ENCODE assay signal across 1 cellular context in the genomic region with DNA sequence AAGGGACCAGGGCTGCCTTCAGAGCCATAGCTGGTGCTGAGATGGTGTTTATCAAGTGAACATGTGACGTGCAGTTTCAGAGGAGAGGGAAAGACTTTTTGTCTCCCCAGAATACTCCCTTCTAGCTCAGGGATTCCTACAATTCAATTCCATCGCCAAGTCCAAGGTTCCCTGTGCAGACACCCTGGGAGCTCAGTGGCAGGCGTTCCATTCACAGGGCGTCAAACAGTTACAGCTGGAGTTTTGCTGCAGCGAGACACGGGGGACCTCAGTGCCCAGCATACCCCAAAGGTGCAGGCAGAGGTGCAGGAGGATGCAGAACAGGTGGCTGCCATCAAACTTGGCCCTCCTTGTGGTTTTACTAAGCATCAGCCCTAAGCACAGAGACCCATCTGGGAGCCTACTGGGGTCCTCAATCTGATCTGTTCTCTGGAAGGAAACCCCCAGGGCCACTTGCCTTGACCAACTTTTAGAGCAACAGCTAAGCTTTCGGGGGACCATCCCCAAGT.
TF ChIP-seq lines count a peak whose summit lies in the region.

No MANE protein-coding gene starts in this region.

TF ChIP-seq in HepG2, 621 proteins besides CTCF, POLR2A, EP300 and RAD21:
- no peak for TF ChIP-seq ZFP82 (CRISPR knock-in tag; IDR thresholded peaks at IDR 0.05; ENCODE audit: borderline replicate concordance)
- TF ChIP-seq ZIK1 (CRISPR knock-in tag; IDR thresholded peaks at IDR 0.05; ENCODE audit: borderline replicate concordance, low read depth) = no peak
- no peak for TF ChIP-seq ZFP62 (CRISPR knock-in tag; IDR thresholded peaks at IDR 0.05)
- no peak for TF ChIP-seq PRMT3 (CRISPR knock-in tag; IDR thresholded peaks at IDR 0.05; ENCODE audit: borderline replicate concordance, low read depth)
- no peak for TF ChIP-seq CAMTA2 (CRISPR knock-in tag; IDR thresholded peaks at IDR 0.05; ENCODE audit: borderline replicate concordance)
- no peak for TF ChIP-seq SOX5 (CRISPR knock-in tag; IDR thresholded peaks at IDR 0.05; ENCODE audit: borderline replicate concordance)
- TF ChIP-seq, protein P1, sequence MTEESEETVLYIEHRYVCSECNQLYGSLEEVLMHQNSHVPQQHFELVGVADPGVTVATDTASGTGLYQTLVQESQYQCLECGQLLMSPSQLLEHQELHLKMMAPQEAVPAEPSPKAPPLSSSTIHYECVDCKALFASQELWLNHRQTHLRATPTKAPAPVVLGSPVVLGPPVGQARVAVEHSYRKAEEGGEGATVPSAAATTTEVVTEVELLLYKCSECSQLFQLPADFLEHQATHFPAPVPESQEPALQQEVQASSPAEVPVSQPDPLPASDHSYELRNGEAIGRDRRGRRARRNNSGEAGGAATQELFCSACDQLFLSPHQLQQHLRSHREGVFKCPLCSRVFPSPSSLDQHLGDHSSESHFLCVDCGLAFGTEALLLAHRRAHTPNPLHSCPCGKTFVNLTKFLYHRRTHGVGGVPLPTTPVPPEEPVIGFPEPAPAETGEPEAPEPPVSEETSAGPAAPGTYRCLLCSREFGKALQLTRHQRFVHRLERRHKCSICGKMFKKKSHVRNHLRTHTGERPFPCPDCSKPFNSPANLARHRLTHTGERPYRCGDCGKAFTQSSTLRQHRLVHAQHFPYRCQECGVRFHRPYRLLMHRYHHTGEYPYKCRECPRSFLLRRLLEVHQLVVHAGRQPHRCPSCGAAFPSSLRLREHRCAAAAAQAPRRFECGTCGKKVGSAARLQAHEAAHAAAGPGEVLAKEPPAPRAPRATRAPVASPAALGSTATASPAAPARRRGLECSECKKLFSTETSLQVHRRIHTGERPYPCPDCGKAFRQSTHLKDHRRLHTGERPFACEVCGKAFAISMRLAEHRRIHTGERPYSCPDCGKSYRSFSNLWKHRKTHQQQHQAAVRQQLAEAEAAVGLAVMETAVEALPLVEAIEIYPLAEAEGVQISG (CRISPR knock-in tag; IDR thresholded peaks at IDR 0.05) = no peak
- TF ChIP-seq HHEX (CRISPR knock-in tag; IDR thresholded peaks at IDR 0.05) = no peak
- TF ChIP-seq DDIT3 (CRISPR knock-in tag; IDR thresholded peaks at IDR 0.05) = no peak
- no peak for TF ChIP-seq ATF1 (CRISPR knock-in tag; IDR thresholded peaks at IDR 0.05)
- TF ChIP-seq ZNF510 (CRISPR knock-in tag; IDR thresholded peaks at IDR 0.05; ENCODE audit: low read depth) = no peak
- no peak for TF ChIP-seq ZNF598 (CRISPR knock-in tag; IDR thresholded peaks at IDR 0.05; ENCODE audit: borderline replicate concordance)
- no peak for TF ChIP-seq SRY (CRISPR knock-in tag; IDR thresholded peaks at IDR 0.05)
- no peak for TF ChIP-seq ZMYM3 (CRISPR knock-in tag; IDR thresholded peaks at IDR 0.05)
